In genomic region chr1:206461602-206462455, GRCh38 we compare ENCODE assay signal across 8 cellular contexts. TPM values are rescaled to one million over a fixed set of nuclear protein-coding genes. Genes with fewer than 3 reads are reported as not detected.
DNase-seq lines count a peak whose midpoint lies in the region; ATAC-seq and TF ChIP-seq lines count a peak whose summit lies in the region.

No MANE protein-coding gene starts in this region.

- no peaks in the 10 kb centered on the region for H3K9me3 ChIP-seq in right lobe of liver

- H3K4me3 ChIP-seq in choroid plexus epithelial cell (ENCODE audit: low read depth, low read length) (no peak overlapping the region), right lobe of liver (no peak overlapping the region)

- intact Hi-C loops in right lobe of liver (cut with DNase I): no loop called here

- peaks cover 0 to 6% (median 0%) of the 10 kb centered on the region in 4 donors for H3K36me3 ChIP-seq in right lobe of liver

- DNase-seq in DMS53 treated with DMSO at 0.1 percent for 48 hours (lab: John Stamatoyannopoulos, UW; ENCODE audit: unreplicated experiment): peak; percentile 72
- peak; percentile 75 for DNase-seq in NCI-H460 (ENCODE audit: extremely low read depth, low read depth)
- DNase-seq in activated CD4-positive, alpha-beta T cell treated with anti-CD3 and anti-CD28 coated beads for 48 hours: peak; percentile 85
- DNase-seq in choroid plexus epithelial cell (ENCODE audit: low read depth): peak; percentile 85
- peak in 1 of 3 donors; percentile 64 for DNase-seq in right lobe of liver
- peak; percentile 39 for DNase-seq in stimulated activated CD8-positive, alpha-beta memory T cell treated with anti-CD3 and anti-CD28 coated beads, Interleukin-15, amount 100 ng/mL, for 24 hours (ENCODE audit: low read depth)

- ATAC-seq in HG02610 (IDR thresholded peaks at IDR 0.05; ENCODE audit: unreplicated experiment): peak; percentile 38
- peak; percentile 84 to 89 (median 86) for ATAC-seq in right lobe of liver
- no peak for ATAC-seq in HG03025 (IDR thresholded peaks at IDR 0.05; ENCODE audit: low FRiP score, unreplicated experiment)

- H3K27ac ChIP-seq in right lobe of liver: no peak overlapping the region

- TF ChIP-seq CTCF in choroid plexus epithelial cell (conservative IDR thresholded peaks at IDR 0.05; ENCODE audit: low read depth, low read length) (peak; percentile 80), right lobe of liver (IDR thresholded peaks at IDR 0.05) (peak; percentile 71 to 82 (median 76))

- H3K27me3 ChIP-seq in right lobe of liver: no peaks in the 10 kb centered on the region

- no peaks in the 10 kb centered on the region for H3K4me1 ChIP-seq in right lobe of liver

- TF ChIP-seq POLR2A in right lobe of liver (IDR thresholded peaks at IDR 0.05): no peak

- 57% methylated on average over 6 of the region's 9 CpGs for WGBS in right lobe of liver (ENCODE audit: insufficient coverage, low coverage, low lambda C conversion rate, missing lambda C conversion rate)

RNA-seq across cellular contexts. Expression of gene IKBKE, which starts 8.4 kb away (rescaled TPM):
- total RNA-seq in NCI-H460 (2014; rRNA removed; shearing (Covaris generic)): 1.6 and 2.5 TPM in 2 replicates
- polyA plus RNA-seq in NCI-H460 (2014; cell fraction: nucleus; rRNA removed): 5.1 and 7.9 TPM in 2 replicates
- 1 to 10 TPM in 5 of 6 experiments, under 1 TPM in 1; 0.86 to 2.7 (median 1.9) TPM for total RNA-seq in right lobe of liver

RNA-seq across cellular contexts. Expression of gene RASSF5, which starts 45.5 kb away (rescaled TPM):
- 0.06 and 0.17 TPM in 2 replicates for total RNA-seq in NCI-H460 (2014; rRNA removed; shearing (Covaris generic))
- 0.24 and 0.46 TPM in 2 replicates for polyA plus RNA-seq in NCI-H460 (2014; cell fraction: nucleus; rRNA removed)
- 10 to 100 TPM in 5 of 6 experiments, 1 to 10 TPM in 1; 8.1 to 18.8 (median 12.6) TPM for total RNA-seq in right lobe of liver
